ENCODE assay signal across 15 cellular contexts in genomic region chr11:121415861-121416260, GRCh38. TPM values are rescaled to one million over a fixed set of nuclear protein-coding genes. Genes with fewer than 3 reads are reported as not detected.
DNase-seq lines count a peak whose midpoint lies in the region; ATAC-seq and TF ChIP-seq lines count a peak whose summit lies in the region.
"Had no signal": no experiment of that assay in that cellular context is flagged by ENCODE, and none has a peak within 500 bp of the region (broad histone marks: within the 10 kb centered on the region; RNA-seq: fewer than 3 reads in every experiment).

No MANE protein-coding gene starts in this region.

- H3K14ac ChIP-seq in neuronal stem cell (ENCODE audit: low read length), result no peak overlapping the region

- H2BK120ac ChIP-seq in neuronal stem cell (ENCODE audit: low read depth, low read length), result no peak overlapping the region

- intact Hi-C loops in MCF 10A (cut with micrococcal nuclease) (no loop called here), breast epithelium (cut with DNase I; ENCODE audit: low total_unique reads) (no loop called here), thyroid gland (cut with DNase I) (no loop called here)

- TF ChIP-seq CTCF in MCF 10A (IDR thresholded peaks at IDR 0.05; ENCODE audit: unreplicated experiment) (no peak), breast epithelium (IDR thresholded peaks at IDR 0.05) (no peak), RWPE2 (IDR thresholded peaks at IDR 0.05; ENCODE audit: poor library complexity, severe bottlenecking) (no peak), fibroblast of mammary gland (conservative IDR thresholded peaks at IDR 0.05; ENCODE audit: control insufficient read depth, insufficient read depth, low read depth, low read length) (no peak), thyroid gland (IDR thresholded peaks at IDR 0.05) (no peak)

- no peaks in the 10 kb centered on the region for H3K9me3 Mint-ChIP-seq in MCF 10A (ENCODE audit: unreplicated experiment)
- H3K9me3 Mint-ChIP-seq: activated T-cell treated with anti-CD3 and anti-CD28 coated beads, Interleukin-2, amount 50 U/mL, for 72 hours; endodermal cell; H9; T-helper 1 cell treated with Interleukin-12 subunit alpha and Interleukin-12 subunit beta and Interleukin-4 antibody, amounts not matched to agents 30 μg/mL and 1 μg/mL, for 36 hours had no signal

- H3K4me3 ChIP-seq in breast epithelium (no peak overlapping the region), RWPE2 (ENCODE audit: severe bottlenecking) (no peak overlapping the region), fibroblast of mammary gland (ENCODE audit: control insufficient read depth, low read depth, low read length) (no peak overlapping the region), thyroid gland (replicated peaks in 1 of 3) (no peak overlapping the region), neuronal stem cell (ENCODE audit: low read length in 2 of 2) (no peak overlapping the region)
- H3K4me3 ChIP-seq: left ventricle myocardium inferior had no signal

- DNase-seq in MCF 10A (ENCODE audit: unreplicated experiment) (peak; percentile 92), breast epithelium (ENCODE audit: low spot score in 2 of 2) (no peak), RWPE2 (ENCODE audit: low spot score) (no peak), fibroblast of mammary gland (ENCODE audit: low read depth) (peak; percentile 48), thyroid gland (peak; percentile 30 to 33), neuronal stem cell (ENCODE audit: low spot score) (no peak), HK-2 (ENCODE audit: unreplicated experiment) (no peak)
- DNase-seq: activated CD4-positive, alpha-beta T cell treated with anti-CD3 and anti-CD28 coated beads for 1 hour; activated T-cell treated with anti-CD3 and anti-CD28 coated beads, Interleukin-2, amount 50 U/mL, for 72 hours; endodermal cell; H9; left ventricle myocardium inferior; stimulated activated naive CD4-positive, alpha-beta T cell had no signal

- H3K27ac Mint-ChIP-seq in MCF 10A (ENCODE audit: low read depth, unreplicated experiment), result no peak overlapping the region
- H3K27ac Mint-ChIP-seq: activated T-cell treated with anti-CD3 and anti-CD28 coated beads, Interleukin-2, amount 50 U/mL, for 72 hours; endodermal cell; H9; T-helper 1 cell treated with Interleukin-12 subunit alpha and Interleukin-12 subunit beta and Interleukin-4 antibody, amounts not matched to agents 30 μg/mL and 1 μg/mL, for 36 hours had no signal

- BruUV-seq in MCF 10A (replicated peaks; lab: Mats Ljungman, UMichigan), result no TSS peak

- H2BK12ac ChIP-seq in neuronal stem cell (ENCODE audit: low read length), result no peak overlapping the region

- H3K27me3 ChIP-seq in breast epithelium, result no peaks in the 10 kb centered on the region
- H3K27me3 ChIP-seq in RWPE2 (ENCODE audit: insufficient read depth, poor library complexity, severe bottlenecking), result no peaks in the 10 kb centered on the region
- no peaks in the 10 kb centered on the region for H3K27me3 ChIP-seq in thyroid gland
- H3K27me3 ChIP-seq in neuronal stem cell (ENCODE audit: control insufficient read depth in 3 of 3, insufficient read depth in 3 of 3, low read depth in 1 of 3, low read length in 3 of 3), result no peaks in the 10 kb centered on the region

- no peak overlapping the region for H4K8ac ChIP-seq in neuronal stem cell (ENCODE audit: low read depth, low read length)

- 0 to 3% methylated on average over 1 of the region's 1 CpG for WGBS in thyroid gland, 2 donors
- no CpG with 5 or more reads among the region's 1 CpG for WGBS in neuronal stem cell (ENCODE audit: extremely low coverage in 2 of 2, insufficient read length in 2 of 2, insufficient replicate concordance in 1 of 2), 2 donors

- H3K9ac ChIP-seq in neuronal stem cell (ENCODE audit: low read depth, low read length, poor library complexity), result no peak overlapping the region

- ATAC-seq in RWPE2 (ENCODE audit: low read depth) (peak; percentile 73), GM18520 (IDR thresholded peaks at IDR 0.05; ENCODE audit: unreplicated experiment) (no peak)
- ATAC-seq: activated T-cell treated with anti-CD3 and anti-CD28 coated beads, Interleukin-2, amount 50 U/mL, for 72 hours had no signal

- H3K18ac ChIP-seq in neuronal stem cell (ENCODE audit: low read length), result no peak overlapping the region

- H3K27me3 Mint-ChIP-seq in MCF 10A (ENCODE audit: insufficient read depth, unreplicated experiment), result no peaks in the 10 kb centered on the region

- no peak overlapping the region for H3K23ac ChIP-seq in neuronal stem cell (ENCODE audit: low read depth, low read length, poor library complexity)

- H3K4me3 Mint-ChIP-seq in MCF 10A (ENCODE audit: unreplicated experiment), result peak overlapping the region; percentile 22
- H3K4me3 Mint-ChIP-seq: activated T-cell treated with anti-CD3 and anti-CD28 coated beads, Interleukin-2, amount 50 U/mL, for 72 hours; endodermal cell; H9; T-helper 1 cell treated with Interleukin-12 subunit alpha and Interleukin-12 subunit beta and Interleukin-4 antibody, amounts not matched to agents 30 μg/mL and 1 μg/mL, for 36 hours had no signal

- peaks cover 2% of the 10 kb centered on the region for H3K79me1 ChIP-seq in neuronal stem cell (ENCODE audit: low read depth, low read length)

- H2AFZ ChIP-seq in neuronal stem cell (ENCODE audit: low read length), result no peak overlapping the region

- POLR2A ChIA-PET in MCF 10A (lab: Yijun Ruan, JAX), result interaction anchor here (0.9 to 2.1 kb wide), 3 partner anchors 19 to 58 kb away, joined by 3 to 5 read pairs (median 4); no protein-coding TSS in a partner anchor

- H3K4ac ChIP-seq in neuronal stem cell (ENCODE audit: low read length), result no peak overlapping the region

- H3K4me1 Mint-ChIP-seq in MCF 10A (ENCODE audit: insufficient read depth, unreplicated experiment), result peaks cover 27% of the 10 kb centered on the region

- CTCF ChIA-PET in MCF 10A (lab: Yijun Ruan, JAX), result no interaction called here

- H3K4me1 ChIP-seq in breast epithelium (no peaks in the 10 kb centered on the region), RWPE2 (ENCODE audit: insufficient read depth, poor library complexity, severe bottlenecking) (peaks cover 19% of the 10 kb centered on the region), thyroid gland (peaks cover 11 to 25% of the 10 kb centered on the region in 2 donors), neuronal stem cell (ENCODE audit: control insufficient read depth in 2 of 2, insufficient read depth in 1 of 2, low read depth in 1 of 2, low read length in 2 of 2) (no peaks in the 10 kb centered on the region)

- H3K27ac ChIP-seq in breast epithelium (no peak overlapping the region), RWPE2 (ENCODE audit: poor library complexity, severe bottlenecking) (no peak overlapping the region), thyroid gland (no peak overlapping the region), neuronal stem cell (replicated peaks; ENCODE audit: low read length) (no peak overlapping the region)
- H3K27ac ChIP-seq: left ventricle myocardium inferior had no signal

- TF ChIP-seq POLR2A in breast epithelium (IDR thresholded peaks at IDR 0.05) (no peak), thyroid gland (IDR thresholded peaks at IDR 0.05) (no peak)

- H2BK5ac ChIP-seq in neuronal stem cell (ENCODE audit: low read length), result no peak overlapping the region

- no peak overlapping the region for H2AK5ac ChIP-seq in neuronal stem cell (ENCODE audit: low read depth, low read length)

- H3K9me3 ChIP-seq in breast epithelium (no peaks in the 10 kb centered on the region), RWPE2 (ENCODE audit: severe bottlenecking) (no peaks in the 10 kb centered on the region), thyroid gland (no peaks in the 10 kb centered on the region), neuronal stem cell (replicated peaks in 1 of 2; ENCODE audit: control insufficient read depth in 2 of 2, insufficient read depth in 1 of 2, low read depth in 1 of 2, low read length in 2 of 2) (no peaks in the 10 kb centered on the region)
- H3K9me3 ChIP-seq: left ventricle myocardium inferior had no signal

- no peaks in the 10 kb centered on the region for H3K36me3 Mint-ChIP-seq in MCF 10A (ENCODE audit: insufficient read depth, unreplicated experiment)

- H3K4me2 ChIP-seq in neuronal stem cell (ENCODE audit: insufficient read depth, low read length, poor library complexity, severe bottlenecking), result no peak overlapping the region

- no peaks in the 10 kb centered on the region for H3K36me3 ChIP-seq in breast epithelium
- no peaks in the 10 kb centered on the region for H3K36me3 ChIP-seq in RWPE2 (ENCODE audit: low read depth)
- no peaks in the 10 kb centered on the region for H3K36me3 ChIP-seq in thyroid gland
- H3K36me3 ChIP-seq in neuronal stem cell (replicated peaks in 1 of 2; ENCODE audit: control insufficient read depth in 2 of 2, insufficient read depth in 2 of 2, low read length in 2 of 2), result peaks cover 0 to 1% of the 10 kb centered on the region in 2 donors
- H3K36me3 ChIP-seq: left ventricle myocardium inferior had no signal

- no peak overlapping the region for H2BK15ac ChIP-seq in neuronal stem cell (ENCODE audit: low read length)

- H4K91ac ChIP-seq in neuronal stem cell (ENCODE audit: low read depth, low read length, poor library complexity), result no peak overlapping the region

RNA-seq across cellular contexts. Expression of gene SORL1, which starts 36.3 kb away (rescaled TPM):
- total RNA-seq in MCF 10A (2022), result 5.9 and 6.2 TPM in 2 replicates
- 10 to 100 TPM in 2 of 3 donors, 1 to 10 TPM in 1; 3.5 to 64.0 (median 50.8) TPM for total RNA-seq in breast epithelium
- 10 to 100 TPM; 19.6 to 73.8 (median 53.6) TPM for total RNA-seq in thyroid gland
- polyA plus RNA-seq in neuronal stem cell (2013, experiment 1 of 2), result 6.7 TPM
- 6.7 TPM for polyA plus RNA-seq in neuronal stem cell (2013, experiment 2 of 2)

Comparison
In these comparisons a context has a peak if more than half of its experiments do, and no peak if none do; other contexts are left out.
1. DNase-seq: peak in MCF 10A (single experiment), fibroblast of mammary gland (single experiment) and thyroid gland (2 of 2); none in breast epithelium (0 of 2), RWPE2 (single experiment), neuronal stem cell (single experiment) and HK-2 (single experiment).